In genomic region chr9:115675834-115676233, GRCh38 we compare ENCODE assay signal across 21 cellular contexts.
DNase-seq lines count a peak whose midpoint lies in the region; ATAC-seq, FAIRE-seq and TF ChIP-seq lines count a peak whose summit lies in the region.
"Had no signal": no experiment of that assay in that cellular context is flagged by ENCODE, and none has a peak within 500 bp of the region (broad histone marks: within the 10 kb centered on the region; RNA-seq: fewer than 3 reads in every experiment).

No MANE protein-coding gene starts in this region.

- H3K4me3 Mint-ChIP-seq in osteocyte (ENCODE audit: unreplicated experiment), result no peak overlapping the region
- H3K4me3 Mint-ChIP-seq: B cell; CD4-positive, CD25-positive, alpha-beta regulatory T cell; CD8-positive, alpha-beta T cell; GM23338 had no signal

- H3K27me3 ChIP-seq in ACC112 (ENCODE audit: insufficient read depth, low read length), result no peaks in the 10 kb centered on the region
- no peaks in the 10 kb centered on the region for H3K27me3 ChIP-seq in IMR-90 (ENCODE audit: control insufficient read depth, insufficient read depth, low read length)
- no peaks in the 10 kb centered on the region for H3K27me3 ChIP-seq in K562 (ENCODE audit: control insufficient read depth in 2 of 2, insufficient read depth in 2 of 2, low read length in 2 of 2)
- H3K27me3 ChIP-seq: BLaER1 had no signal

- peak overlapping the region; percentile 99 for H3K27ac ChIP-seq in ACC112 (ENCODE audit: low read depth, low read length)
- H3K27ac ChIP-seq in IMR-90 (ENCODE audit: insufficient read depth, low read length), result no peak overlapping the region; the same call in 1 of the 2 replicates
- no peak overlapping the region for H3K27ac ChIP-seq in K562 (ENCODE audit: extremely low read depth, low read depth, low read length)
- H3K27ac ChIP-seq: BLaER1, C4-2B had no signal

- BruUV-seq in IMR-90 (replicated peaks; lab: Mats Ljungman, UMichigan) (no TSS peak), K562 (replicated peaks; lab: Mats Ljungman, UMichigan) (no TSS peak)

- ATAC-seq in IMR-90 (ENCODE audit: low read depth), result no peak
- ATAC-seq in K562, result no peak
- no peak for ATAC-seq in HG03460 (IDR thresholded peaks at IDR 0.05; ENCODE audit: unreplicated experiment)
- ATAC-seq in HG02678 (IDR thresholded peaks at IDR 0.05; ENCODE audit: unreplicated experiment), result no peak
- no peak for ATAC-seq in GM21360 (IDR thresholded peaks at IDR 0.05; ENCODE audit: unreplicated experiment)
- ATAC-seq: CD8-positive, alpha-beta T cell; GM23338 had no signal

- peak overlapping the region; percentile 58; the same call in 1 of the 2 replicates for H4K91ac ChIP-seq in IMR-90 (ENCODE audit: insufficient read depth, low read depth, low read length)

- peak overlapping the region; percentile 74 for H3K18ac ChIP-seq in IMR-90 (ENCODE audit: low read depth, low read length)

- H4K8ac ChIP-seq in IMR-90 (ENCODE audit: low read depth in 2 of 2, low read length in 2 of 2), result 0 out of 4 replicates have a peak overlapping the region, but pooled peaks of 1 of the 2 experiments have one; percentile 47

- in situ Hi-C loops in IMR-90 (cut with MboI; ENCODE audit: low sequenced_read_pairs) (no loop called here), K562 (cut with MboI) (no loop called here)

- intact Hi-C loops in IMR-90 (cut with micrococcal nuclease), result no loop called here
- intact Hi-C loops in K562 (cut with micrococcal nuclease), result no loop called here

- peak overlapping the region; percentile 54; the same call in 1 of the 2 replicates for H2AK5ac ChIP-seq in IMR-90 (ENCODE audit: low read depth, low read length)

- H3K79me2 ChIP-seq in ACC112 (ENCODE audit: control insufficient read depth, insufficient read depth, low read length, unreplicated experiment), result no peaks in the 10 kb centered on the region
- no peaks in the 10 kb centered on the region for H3K79me2 ChIP-seq in K562 (ENCODE audit: control insufficient read depth, insufficient read depth, low read length)

- no peaks in the 10 kb centered on the region for H3K27me3 Mint-ChIP-seq in osteocyte (ENCODE audit: unreplicated experiment)
- H3K27me3 Mint-ChIP-seq: B cell; CD4-positive, CD25-positive, alpha-beta regulatory T cell had no signal

- H4K20me1 ChIP-seq in IMR-90 (ENCODE audit: insufficient read depth, low read length) (no peaks in the 10 kb centered on the region), K562 (replicated peaks; ENCODE audit: control insufficient read depth, insufficient read depth, low read length) (no peaks in the 10 kb centered on the region)
- H4K20me1 ChIP-seq: BLaER1 had no signal

- H3K4ac ChIP-seq in IMR-90 (ENCODE audit: low read depth, low read length), result peak overlapping the region; percentile 41; the same call in 1 of the 2 replicates

- H3K36me3 ChIP-seq in ACC112 (ENCODE audit: insufficient read depth, low read length) (peaks cover 13% of the 10 kb centered on the region), IMR-90 (ENCODE audit: control insufficient read depth, insufficient read depth, low read length) (no peaks in the 10 kb centered on the region), K562 (ENCODE audit: control insufficient read depth, insufficient read depth, low read length) (no peaks in the 10 kb centered on the region)
- H3K36me3 ChIP-seq: BLaER1, HAP-1 had no signal

- H2BK20ac ChIP-seq in IMR-90 (ENCODE audit: low read depth, low read length), result peak overlapping the region; percentile 78; the same call in 1 of the 2 replicates

- DNase-seq in IMR-90 (no peak), K562 (ENCODE audit: extremely low read depth in 1 of 4, low spot score in 3 of 4) (no peak), osteocyte (ENCODE audit: extremely low spot score, unreplicated experiment) (no peak), NCI-H446 (lab: John Stamatoyannopoulos, UW) (no peak)
- DNase-seq: 8988T; Caco-2; CD4-positive, CD25-positive, alpha-beta regulatory T cell; CD8-positive, alpha-beta T cell; DMS153; DND-41 had no signal

- H3K79me1 ChIP-seq in IMR-90 (ENCODE audit: low read depth in 1 of 2, low read length in 2 of 2), result 0 out of 4 replicates have a peak, but pooled peaks cover 0 to 3% of the 10 kb centered on the region in 2 experiments

- CTCF ChIA-PET in IMR-90 (lab: Yijun Ruan, JAX) (interaction anchor here (0.6 kb wide), 1 partner anchor 37 kb away, joined by 6 read pairs; no protein-coding TSS in a partner anchor), K562 (lab: Yijun Ruan, JAX; ENCODE audit: low intra/inter-chr PET ratio) (no interaction called here)

- no peak overlapping the region for H3K9ac ChIP-seq in IMR-90 (ENCODE audit: low read depth, low read length)
- no peak overlapping the region for H3K9ac ChIP-seq in K562 (ENCODE audit: insufficient read depth in 1 of 2, low read depth in 2 of 2, low read length in 2 of 2)
- H3K9ac ChIP-seq: BLaER1 had no signal

- H2AK9ac ChIP-seq in IMR-90 (replicated peaks; ENCODE audit: low read depth, low read length, poor library complexity), result no peak overlapping the region

- peak overlapping the region; percentile 81 for H3K27ac Mint-ChIP-seq in osteocyte (ENCODE audit: unreplicated experiment)
- H3K27ac Mint-ChIP-seq: B cell; CD4-positive, CD25-positive, alpha-beta regulatory T cell; CD8-positive, alpha-beta T cell; GM23338 had no signal

- dilution Hi-C loops in IMR-90 (cut with HindIII; ENCODE audit: low sequenced_read_pairs, unreplicated experiment), result no loop called here

- H3K4me3 ChIP-seq in ACC112 (ENCODE audit: low read depth, low read length) (no peak overlapping the region), IMR-90 (ENCODE audit: insufficient read depth, low read depth, low read length) (no peak overlapping the region), K562 (no peak overlapping the region)
- H3K4me3 ChIP-seq: BLaER1, GM23338, HAP-1 had no signal

- H3K36me3 Mint-ChIP-seq in osteocyte (ENCODE audit: unreplicated experiment), result peaks cover 12% of the 10 kb centered on the region
- H3K36me3 Mint-ChIP-seq: CD4-positive, CD25-positive, alpha-beta regulatory T cell; CD8-positive, alpha-beta T cell had no signal

- TF ChIP-seq POLR2A in IMR-90 (IDR thresholded peaks at IDR 0.05; ENCODE audit: low read depth, low read length), result no peak
- no peak for TF ChIP-seq POLR2A in K562 (conservative IDR thresholded peaks at IDR 0.05)

- no peak overlapping the region; the same call in 1 of the 2 replicates for H3K23ac ChIP-seq in IMR-90 (ENCODE audit: low read depth, low read length)

- POLR2A ChIA-PET in IMR-90 (lab: Charles Lee; ENCODE audit: unreplicated experiment), result no interaction called here
- POLR2A ChIA-PET in K562 (lab: Yijun Ruan, JAX), result no interaction called here

- H2BK120ac ChIP-seq in IMR-90 (ENCODE audit: low read depth, low read length), result peak overlapping the region; percentile 63; the same call in 1 of the 2 replicates

- no peaks in the 10 kb centered on the region for H3K9me3 ChIP-seq in IMR-90 (ENCODE audit: control insufficient read depth, insufficient read depth, low read length)
- no peaks in the 10 kb centered on the region for H3K9me3 ChIP-seq in K562 (replicated peaks; ENCODE audit: control insufficient read depth, insufficient read depth, low read depth, low read length)
- H3K9me3 ChIP-seq: HAP-1 had no signal

- peaks cover 11% of the 10 kb centered on the region for H3K9me3 Mint-ChIP-seq in osteocyte (ENCODE audit: unreplicated experiment)

- peak overlapping the region; percentile 68; the same call in 1 of the 3 replicates for H2BK15ac ChIP-seq in IMR-90 (ENCODE audit: low read depth, low read length)

- TF ChIP-seq RAD21 in IMR-90 (IDR thresholded peaks at IDR 0.05; ENCODE audit: low read length) (no peak), K562 (CRISPR knock-in tag; conservative IDR thresholded peaks at IDR 0.05 in 1 of 2, IDR thresholded peaks at IDR 0.05 in 1 of 2) (no peak)

- WGBS in IMR-90 (ENCODE audit: extremely low coverage in 2 of 2, insufficient read length in 1 of 2), 2 experiments, result no CpG with 5 or more reads among the region's 3 CpGs
- whole genome bisulfite sequencing in K562 (ENCODE audit: insufficient coverage, low coverage, missing lambda C conversion rate), result 0% methylated on average over 3 of the region's 3 CpGs

- TF ChIP-seq CTCF in IMR-90 (conservative IDR thresholded peaks at IDR 0.05; ENCODE audit: low read depth, low read length), result no peak
- TF ChIP-seq CTCF in K562 (IDR thresholded peaks at IDR 0.05 in 2 of 3, conservative IDR thresholded peaks at IDR 0.05 in 1 of 3; ENCODE audit: insufficient read depth in 2 of 3, low read depth in 1 of 3, low read length in 3 of 3), result no peak
- TF ChIP-seq CTCF in osteocyte (IDR thresholded peaks at IDR 0.05), result no peak

- peak overlapping the region; percentile 55 for H3K14ac ChIP-seq in IMR-90 (replicated peaks; ENCODE audit: low read depth, low read length)

- H3K4me2 ChIP-seq in IMR-90 (ENCODE audit: low read depth, low read length) (no peak overlapping the region), K562 (ENCODE audit: insufficient read depth, low read length) (no peak overlapping the region)
- H3K4me2 ChIP-seq: BLaER1, GM23338 had no signal

- H2AFZ ChIP-seq in ACC112 (ENCODE audit: low read length, unreplicated experiment), result no peak overlapping the region
- H2AFZ ChIP-seq in IMR-90 (replicated peaks; ENCODE audit: low read length, poor library complexity), result no peak overlapping the region
- H2AFZ ChIP-seq in K562 (ENCODE audit: low read depth, low read length), result no peak overlapping the region
- H2AFZ ChIP-seq: GM23338 had no signal

- H3K9me1 ChIP-seq in IMR-90 (ENCODE audit: insufficient read depth, low read length), result peaks cover 11% of the 10 kb centered on the region; the same call in 1 of the 2 replicates
- no peaks in the 10 kb centered on the region for H3K9me1 ChIP-seq in K562 (ENCODE audit: control insufficient read depth, insufficient read depth, low read length)

- H2BK5ac ChIP-seq in IMR-90 (ENCODE audit: low read depth, low read length, poor library complexity, severe bottlenecking), result peak overlapping the region; percentile 22

- peaks cover 52% of the 10 kb centered on the region for H3K4me1 Mint-ChIP-seq in osteocyte (ENCODE audit: unreplicated experiment)
- H3K4me1 Mint-ChIP-seq: B cell had no signal

- no peak for TF ChIP-seq EP300 in K562 (IDR thresholded peaks at IDR 0.05; ENCODE audit: low read length)

- H3K56ac ChIP-seq in IMR-90 (ENCODE audit: extremely low read depth, insufficient read depth, low read length), result no peak overlapping the region

- FAIRE-seq in K562 (lab: Jason Lieb, UNC), result no peak
- FAIRE-seq: G401.6, GM12892 had no signal

- H3K4me1 ChIP-seq in ACC112 (ENCODE audit: control insufficient read depth, insufficient read depth, low read length, unreplicated experiment), result peaks cover 43% of the 10 kb centered on the region
- peaks cover 27% of the 10 kb centered on the region for H3K4me1 ChIP-seq in IMR-90 (ENCODE audit: control insufficient read depth, insufficient read depth, low read length)
- H3K4me1 ChIP-seq in K562 (replicated peaks in 1 of 2; ENCODE audit: control insufficient read depth in 2 of 2, insufficient read depth in 2 of 2, low read length in 2 of 2), result no peaks in the 10 kb centered on the region
- H3K4me1 ChIP-seq: BLaER1, Caco-2, HAP-1 had no signal

- no peak overlapping the region for H4K5ac ChIP-seq in IMR-90 (ENCODE audit: low read depth, low read length)

TF ChIP-seq in IMR-90, 13 proteins besides CTCF, POLR2A, EP300 and RAD21 (continues in another document):
- TF ChIP-seq NFE2L2 (IDR thresholded peaks at IDR 0.05; ENCODE audit: low read depth, low read length), result peak; percentile 74
- TF ChIP-seq CHD1 (IDR thresholded peaks at IDR 0.05; ENCODE audit: low read depth, low read length), result no peak

TF ChIP-seq in K562, 482 proteins besides CTCF, POLR2A, EP300 and RAD21 (continues in another document):
- peak; percentile 17; the same call in 1 of the 2 replicates for TF ChIP-seq ZNF316 (IDR thresholded peaks at IDR 0.05)
